Comparison of ENCODE assay signal across 1 cellular context in genomic region chr4:39458505-39459300, GRCh38.
TF ChIP-seq lines count a peak whose summit lies in the region.

Gene LIAS (plus strand): TSS chr4:39459056. CDS start chr4:39459118, 62 bp downstream.
Gene RPL9 (minus strand): TSS chr4:39458922. CDS start chr4:39458439, 483 bp downstream.

TF ChIP-seq in WTC11, 78 proteins besides CTCF, POLR2A, EP300 and RAD21 (continued from another document and continues in another):
- no peak for TF ChIP-seq PRDM15 (CRISPR knock-in tag; IDR thresholded peaks at IDR 0.05)
- peak; percentile 85 for TF ChIP-seq GABPB1 (CRISPR knock-in tag; IDR thresholded peaks at IDR 0.05)
- TF ChIP-seq GRHL2 (CRISPR knock-in tag; IDR thresholded peaks at IDR 0.05; ENCODE audit: insufficient replicate concordance, severe bottlenecking) = no peak
- no peak for TF ChIP-seq MLX (CRISPR knock-in tag; IDR thresholded peaks at IDR 0.05)
- TF ChIP-seq NR3C1 (CRISPR knock-in tag; conservative IDR thresholded peaks at IDR 0.05; ENCODE audit: low read depth) = no peak
- no peak for TF ChIP-seq ZNF396 (CRISPR knock-in tag; IDR thresholded peaks at IDR 0.05; ENCODE audit: borderline replicate concordance)
- no peak for TF ChIP-seq ZNF671 (CRISPR knock-in tag; IDR thresholded peaks at IDR 0.05)
- TF ChIP-seq CDX4 (CRISPR knock-in tag; IDR thresholded peaks at IDR 0.05; ENCODE audit: borderline replicate concordance) = no peak
- TF ChIP-seq ZBTB21 (CRISPR knock-in tag; IDR thresholded peaks at IDR 0.05; ENCODE audit: borderline replicate concordance) = no peak
- 0 out of 2 replicates have a peak, but pooled peaks have one; percentile 15 for TF ChIP-seq RORB (CRISPR knock-in tag; IDR thresholded peaks at IDR 0.05)
- TF ChIP-seq FOXP1 (CRISPR knock-in tag; IDR thresholded peaks at IDR 0.05; ENCODE audit: borderline replicate concordance) = peak; percentile 80
- no peak for TF ChIP-seq AR (CRISPR knock-in tag; IDR thresholded peaks at IDR 0.05)
- TF ChIP-seq ZNF532 (CRISPR knock-in tag; IDR thresholded peaks at IDR 0.05; ENCODE audit: borderline replicate concordance) = 0 out of 2 replicates have a peak, but pooled peaks have one; percentile 36
- no peak for TF ChIP-seq JUN (CRISPR knock-in tag; IDR thresholded peaks at IDR 0.05)
- TF ChIP-seq ELF4 (CRISPR knock-in tag; IDR thresholded peaks at IDR 0.05; ENCODE audit: low read depth) = no peak
- TF ChIP-seq ZBTB43 (CRISPR knock-in tag; IDR thresholded peaks at IDR 0.05) = peak; percentile 78; the same call in 1 of the 2 replicates
- no peak for TF ChIP-seq IRF1 (CRISPR knock-in tag; IDR thresholded peaks at IDR 0.05)
- TF ChIP-seq GTF2I (CRISPR knock-in tag; conservative IDR thresholded peaks at IDR 0.05) = no peak
- peak; percentile 82 for TF ChIP-seq TEAD1 (CRISPR knock-in tag; IDR thresholded peaks at IDR 0.05)
- no peak for TF ChIP-seq ATF2 (CRISPR knock-in tag; IDR thresholded peaks at IDR 0.05; ENCODE audit: borderline replicate concordance, low read depth)
- no peak for TF ChIP-seq ATF3 (CRISPR knock-in tag; conservative IDR thresholded peaks at IDR 0.05)
- no peak for TF ChIP-seq FOXP4 (CRISPR knock-in tag; IDR thresholded peaks at IDR 0.05)
- no peak for TF ChIP-seq TP53 (CRISPR knock-in tag; IDR thresholded peaks at IDR 0.05)
- TF ChIP-seq IRF2 (CRISPR knock-in tag; IDR thresholded peaks at IDR 0.05; ENCODE audit: borderline replicate concordance, low read depth) = no peak
- no peak for TF ChIP-seq RELA (CRISPR knock-in tag; IDR thresholded peaks at IDR 0.05; ENCODE audit: borderline replicate concordance)
- TF ChIP-seq NR1H2 (CRISPR knock-in tag; IDR thresholded peaks at IDR 0.05) = no peak
- TF ChIP-seq USF1 (CRISPR knock-in tag; IDR thresholded peaks at IDR 0.05) = peak; percentile 24; the same call in 1 of the 2 replicates
- no peak for TF ChIP-seq OVOL2 (CRISPR knock-in tag; IDR thresholded peaks at IDR 0.05; ENCODE audit: borderline replicate concordance)
- TF ChIP-seq ETV6 (CRISPR knock-in tag; IDR thresholded peaks at IDR 0.05) = no peak
- TF ChIP-seq CREB1 (CRISPR knock-in tag; IDR thresholded peaks at IDR 0.05) = peak; percentile 97
- no peak for TF ChIP-seq SMAD4 (CRISPR knock-in tag; IDR thresholded peaks at IDR 0.05)
